7 cellular contexts compared by ENCODE assay signal in genomic region chr17:49390548-49391324, GRCh38. TPM values are rescaled to one million over a fixed set of nuclear protein-coding genes. Genes with fewer than 3 reads are reported as not detected.
A peak's percentile ranks its signal among the peaks of the same experiment; 100 is the strongest.
DNase-seq lines count a peak whose midpoint lies in the region; ATAC-seq and TF ChIP-seq lines count a peak whose summit lies in the region.

No MANE protein-coding gene starts in this region.

- H3K4me3 ChIP-seq in Peyer's patch, result no peak overlapping the region
- H3K4me3 ChIP-seq in esophagus squamous epithelium, result no peak overlapping the region
- H3K4me3 ChIP-seq in prostate gland, result no peak overlapping the region

- H3K4me1 ChIP-seq in Peyer's patch, result peaks cover 0 to 35% (median 20%) of the 10 kb centered on the region in 4 donors
- peaks cover 10 to 63% (median 23%) of the 10 kb centered on the region in 3 donors for H3K4me1 ChIP-seq in esophagus squamous epithelium
- H3K4me1 ChIP-seq in prostate gland (replicated peaks), result peaks cover 12% of the 10 kb centered on the region

- H3K36me3 ChIP-seq in Peyer's patch, result no peaks in the 10 kb centered on the region
- H3K36me3 ChIP-seq in esophagus squamous epithelium, result no peaks in the 10 kb centered on the region
- H3K36me3 ChIP-seq in prostate gland, result no peaks in the 10 kb centered on the region

- WGBS in esophagus squamous epithelium, 2 donors, result 53 to 57% methylated on average over 4 to 5 of the region's 9 CpGs
- WGBS in prostate gland, result 67% methylated on average over 9 of the region's 9 CpGs

- H3K27me3 ChIP-seq in Peyer's patch, result no peaks in the 10 kb centered on the region
- no peaks in the 10 kb centered on the region for H3K27me3 ChIP-seq in esophagus squamous epithelium
- H3K27me3 ChIP-seq in prostate gland (replicated peaks; ENCODE audit: insufficient read depth), result no peaks in the 10 kb centered on the region

- no peak for ATAC-seq in HG03442 (IDR thresholded peaks at IDR 0.05; ENCODE audit: unreplicated experiment)

- TF ChIP-seq POLR2A in GM19099 (IDR thresholded peaks at IDR 0.05; ENCODE audit: extremely low read depth, insufficient read length, low read depth) (peak; percentile 51), Peyer's patch (IDR thresholded peaks at IDR 0.05) (no peak), esophagus squamous epithelium (IDR thresholded peaks at IDR 0.05) (no peak), prostate gland (IDR thresholded peaks at IDR 0.05) (no peak)

- TF ChIP-seq CTCF in Peyer's patch (IDR thresholded peaks at IDR 0.05) (no peak), esophagus squamous epithelium (IDR thresholded peaks at IDR 0.05) (no peak), prostate gland (IDR thresholded peaks at IDR 0.05) (no peak)

- H3K27ac ChIP-seq in Peyer's patch (peak overlapping the region; percentile 64 to 82 (median 70)), esophagus squamous epithelium (peak overlapping the region; percentile 45 to 84 (median 69)), prostate gland (peak overlapping the region; percentile 51 to 87)

- H3K9me3 ChIP-seq in Peyer's patch (no peaks in the 10 kb centered on the region), esophagus squamous epithelium (no peaks in the 10 kb centered on the region), prostate gland (no peaks in the 10 kb centered on the region)

- intact Hi-C loops in esophagus squamous epithelium (cut with DNase I), result no loop called here
- intact Hi-C loops in prostate gland (cut with DNase I), result loop anchor here (10.0 kb wide), 1 partner anchor 196 kb away; no protein-coding TSS in a partner anchor

- DNase-seq in Peyer's patch (peak; percentile 50 to 75 (median 66)), esophagus squamous epithelium (lab: John Stamatoyannopoulos, UW) (no peak), prostate gland (ENCODE audit: low spot score) (peak; percentile 28), HPDE6-E6E7 (ENCODE audit: extremely low spot score) (no peak), cortex of kidney (lab: John Stamatoyannopoulos, UW) (no peak)

RNA-seq across cellular contexts. Expression of gene PHB1, which starts 23.9 kb away (rescaled TPM):
- total RNA-seq in Peyer's patch (10 to 100 TPM; 59.5 to 75.9 (median 69.9) TPM), esophagus squamous epithelium (100 to 1,000 TPM in 2 of 4 donors, 10 to 100 TPM in 2; 61.7 to 119 (median 106) TPM), prostate gland (100 to 1,000 TPM; 105 to 135 TPM)

RNA-seq across cellular contexts. Expression of gene ZNF652, which starts 28.7 kb away (rescaled TPM):
- total RNA-seq in Peyer's patch (10 to 100 TPM; 36.5 to 56.1 (median 42.5) TPM), esophagus squamous epithelium (10 to 100 TPM; 14.0 to 32.6 (median 20.9) TPM), prostate gland (10 to 100 TPM; 59.7 to 88.5 TPM)

Comparison
In these comparisons a context has a peak if more than half of its experiments do, and no peak if none do; other contexts are left out.
1. DNase-seq: peak in Peyer's patch (3 of 3) and prostate gland (single experiment); none in esophagus squamous epithelium (single experiment), HPDE6-E6E7 (single experiment) and cortex of kidney (single experiment).
2. Peak in every context shown above with its lines, with median percentiles within 50 percentile points of each other: H3K27ac ChIP-seq.